ENCODE assay signal across 1 cellular context in genomic region chr6:160767019-160767646, GRCh38.
TF ChIP-seq lines count a peak whose summit lies in the region.

No MANE protein-coding gene starts in this region.

TF ChIP-seq in HEK293, 187 proteins besides CTCF, POLR2A, EP300 and RAD21 (continued from another document):
- no peak for TF ChIP-seq ZNF324 (tag by site-specific recombination; IDR thresholded peaks at IDR 0.05)
- TF ChIP-seq ZNF654 (tag by site-specific recombination; IDR thresholded peaks at IDR 0.05; ENCODE audit: low read depth): peak; percentile 49
- peak; percentile 51; the same call in 1 of the 2 replicates for TF ChIP-seq GLIS2 (tag by site-specific recombination; IDR thresholded peaks at IDR 0.05)
- TF ChIP-seq ZNF488 (tag by site-specific recombination; IDR thresholded peaks at IDR 0.05): no peak
- TF ChIP-seq ZFP37 (tag by site-specific recombination; IDR thresholded peaks at IDR 0.05): 0 out of 2 replicates have a peak, but pooled peaks have one; percentile 54
- peak; percentile 81 for TF ChIP-seq SCRT2 (tag by site-specific recombination; IDR thresholded peaks at IDR 0.05)
- TF ChIP-seq ZNF830 (tag by site-specific recombination; IDR thresholded peaks at IDR 0.05; ENCODE audit: low read depth): no peak
- peak; percentile 64 for TF ChIP-seq ZBTB20 (tag by site-specific recombination; IDR thresholded peaks at IDR 0.05)
